ENCODE assay signal across 20 cellular contexts in the genomic region with DNA sequence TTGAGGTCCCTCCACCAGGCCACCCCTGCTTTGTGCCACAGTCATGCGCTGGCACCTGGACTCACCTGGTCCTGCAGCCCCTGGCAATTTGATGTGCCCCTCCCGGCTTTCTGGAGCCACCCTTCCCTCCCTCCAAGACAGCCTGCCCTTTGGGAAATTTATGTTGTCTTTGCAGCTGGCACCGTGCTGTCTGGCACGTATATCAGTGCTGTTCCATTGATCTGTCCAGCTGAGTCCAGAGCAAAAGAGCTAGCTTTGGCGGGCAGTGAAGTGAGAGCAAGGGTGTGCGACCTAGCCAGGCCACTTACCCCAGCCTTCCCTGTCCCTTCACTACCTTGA. TPM values are rescaled to one million over a fixed set of nuclear protein-coding genes. Genes with fewer than 3 reads are reported as not detected.
DNase-seq lines count a peak whose midpoint lies in the region; FAIRE-seq and TF ChIP-seq lines count a peak whose summit lies in the region.
"Had no signal": no experiment of that assay in that cellular context is flagged by ENCODE, and none has a peak within 500 bp of the region (broad histone marks: within the 10 kb centered on the region; RNA-seq: fewer than 3 reads in every experiment).

No MANE protein-coding gene starts in this region.

- peak overlapping the region; percentile 75 for H3K56ac ChIP-seq in mesendoderm (ENCODE audit: low read length)

- no peak overlapping the region for H3K4me2 ChIP-seq in mesendoderm (ENCODE audit: low read length)

- no peaks in the 10 kb centered on the region for H3K27me3 ChIP-seq in NT2/D1 (ENCODE audit: insufficient read depth, insufficient read length)
- H3K27me3 ChIP-seq in esophagus (ENCODE audit: control insufficient read depth in 1 of 2, insufficient read depth in 2 of 2, low read length in 2 of 2) = no peaks in the 10 kb centered on the region
- H3K27me3 ChIP-seq in mesendoderm (ENCODE audit: insufficient read depth, low read length, poor library complexity) = no peaks in the 10 kb centered on the region
- no peaks in the 10 kb centered on the region for H3K27me3 ChIP-seq in tibial nerve

- H3K9me3 ChIP-seq in NT2/D1 (ENCODE audit: insufficient read depth, low read length) (no peaks in the 10 kb centered on the region), esophagus (ENCODE audit: control insufficient read depth in 2 of 2, insufficient read depth in 1 of 2, low read depth in 1 of 2, low read length in 1 of 2) (peaks cover 0 to 2% of the 10 kb centered on the region in 2 donors), tibial nerve (no peaks in the 10 kb centered on the region)

- H4K8ac ChIP-seq in mesendoderm (ENCODE audit: low read depth, low read length) = no peak overlapping the region

- H3K4me3 ChIP-seq in NT2/D1 (ENCODE audit: insufficient read length, low read depth) = no peak overlapping the region
- H3K4me3 ChIP-seq in esophagus (ENCODE audit: low read depth in 1 of 2, low read length in 2 of 2) = no peak overlapping the region
- H3K4me3 ChIP-seq in mesendoderm (ENCODE audit: low read length) = no peak overlapping the region
- no peak overlapping the region for H3K4me3 ChIP-seq in tibial nerve

- H2AK5ac ChIP-seq in mesendoderm (ENCODE audit: low read length) = no peak overlapping the region

- TF ChIP-seq EP300 in tibial nerve (IDR thresholded peaks at IDR 0.05) = no peak

- no peak overlapping the region for H3K18ac ChIP-seq in mesendoderm (ENCODE audit: low read length)

- H3K79me1 ChIP-seq in mesendoderm (ENCODE audit: low read length) = no peaks in the 10 kb centered on the region

- H3K79me2 ChIP-seq in mesendoderm (ENCODE audit: control insufficient read depth, insufficient read depth, low read length) = no peaks in the 10 kb centered on the region

- no peak overlapping the region for H3K4ac ChIP-seq in mesendoderm (ENCODE audit: low read depth, low read length)

- H2BK120ac ChIP-seq in mesendoderm (ENCODE audit: low read depth, low read length) = no peak overlapping the region

- no peak overlapping the region for H2BK5ac ChIP-seq in mesendoderm (ENCODE audit: low read length)

- peaks cover 68% of the 10 kb centered on the region for H3K36me3 ChIP-seq in NT2/D1 (ENCODE audit: insufficient read depth, insufficient read length, low read length)
- H3K36me3 ChIP-seq in esophagus (ENCODE audit: control insufficient read depth in 2 of 2, insufficient read depth in 2 of 2, low read length in 1 of 2) = peaks cover 0 to 15% of the 10 kb centered on the region in 2 donors
- no peaks in the 10 kb centered on the region for H3K36me3 ChIP-seq in mesendoderm (ENCODE audit: control insufficient read depth, insufficient read depth, low read length)
- H3K36me3 ChIP-seq in tibial nerve = peaks cover 0 to 28% (median 0%) of the 10 kb centered on the region in 3 donors

- TF ChIP-seq CTCF in tibial nerve (IDR thresholded peaks at IDR 0.05) (no peak), GM13976 (IDR thresholded peaks at IDR 0.05; ENCODE audit: borderline replicate concordance, control extremely low read depth, extremely low read depth, insufficient read depth, missing control alignments) (no peak)

- H3K9ac ChIP-seq in NT2/D1 (ENCODE audit: insufficient read length, low read depth) (peak overlapping the region; percentile 0), mesendoderm (ENCODE audit: low read length) (no peak overlapping the region)

- TF ChIP-seq POLR2A in tibial nerve (IDR thresholded peaks at IDR 0.05) = no peak
- no peak for TF ChIP-seq POLR2A in GM12892 (IDR thresholded peaks at IDR 0.05; ENCODE audit: low read depth, low read length)

- no peak for FAIRE-seq in GM12892 (lab: Jason Lieb, UNC)
- FAIRE-seq: small intestine had no signal

- 50 to 61% methylated on average over 6 of the region's 6 CpGs for whole genome bisulfite sequencing in esophagus, 2 donors
- no CpG with 5 or more reads among the region's 6 CpGs for WGBS in mesendoderm (ENCODE audit: extremely low coverage, insufficient coverage, low lambda C conversion rate)
- WGBS in tibial nerve, 2 donors = 49 to 57% methylated on average over 6 of the region's 6 CpGs

- H4K5ac ChIP-seq in mesendoderm (ENCODE audit: low read length) = no peak overlapping the region

- DNase-seq in NT2/D1 (ENCODE audit: low read depth, low spot score) (no peak), mesendoderm (no peak), tibial nerve (ENCODE audit: low spot score in 2 of 2) (no peak), substantia nigra (lab: John Stamatoyannopoulos, UW) (no peak), NCI-H510A (lab: John Stamatoyannopoulos, UW) (no peak), GM13976 (ENCODE audit: low spot score) (no peak), GM12892 (ENCODE audit: insufficient read length) (no peak)
- DNase-seq: activated CD4-positive, alpha-beta T cell treated with anti-CD3 and anti-CD28 coated beads, Interleukin-2, amount 10 ng/mL, durations not matched to agents 7 days and 5 days; activated CD8-positive, alpha-beta memory T cell treated with anti-CD3 and anti-CD28 coated beads, Interleukin-2, amount 50 U/mL, for 4 hours; activated effector memory CD4-positive, alpha-beta T cell treated with Interleukin-2 at 50 U/mL for 16 hours; central memory CD4-positive, alpha-beta T cell; naive B cell; NCI-H2107; NCI-H524 treated with DMSO at 0.1 percent for 48 hours; Right ventricle myocardium superior; small intestine; stimulated activated CD4-positive, alpha-beta T cell treated with anti-CD3 and anti-CD28 coated beads, Interleukin-4, amount 100 ng/mL, for 1 hour had no signal

- H2BK15ac ChIP-seq in mesendoderm (replicated peaks; ENCODE audit: low read depth) = no peak overlapping the region

- in situ Hi-C loops in GM13976 (cut with MboI; ENCODE audit: low sequenced_read_pairs, unreplicated experiment) = no loop called here

- H3K27ac ChIP-seq in esophagus (ENCODE audit: low read depth in 2 of 2, low read length in 1 of 2) = peak overlapping the region; percentile 47 to 52
- H3K27ac ChIP-seq in mesendoderm (ENCODE audit: low read depth, low read length) = no peak overlapping the region
- H3K27ac ChIP-seq in tibial nerve = peak overlapping the region in 3 of 4 donors; percentile 72 to 85 (median 78)
- no peak overlapping the region for H3K27ac ChIP-seq in substantia nigra (ENCODE audit: low read depth, low read length, poor library complexity, severe bottlenecking)

- H3K4me1 ChIP-seq in NT2/D1 (ENCODE audit: insufficient read depth, insufficient read length) (peaks cover 35% of the 10 kb centered on the region), esophagus (ENCODE audit: control insufficient read depth in 2 of 2, insufficient read depth in 2 of 2, low read length in 1 of 2) (peaks cover 3 to 24% of the 10 kb centered on the region in 2 donors), mesendoderm (ENCODE audit: control insufficient read depth, low read depth, low read length) (peaks cover 7% of the 10 kb centered on the region), tibial nerve (peaks cover 0 to 60% (median 18%) of the 10 kb centered on the region in 4 donors)

- no peak overlapping the region for H3K23ac ChIP-seq in mesendoderm (ENCODE audit: low read length)

RNA-seq across cellular contexts. Expression of gene RARRES2, which starts 5.7 kb away (rescaled TPM):
- polyA plus RNA-seq in esophagus = 10 to 100 TPM; 22.6 to 39.3 TPM
- polyA plus RNA-seq in mesendoderm (2013, experiment 1 of 2) = 54.9 TPM
- 57.8 TPM for polyA plus RNA-seq in mesendoderm (2013, experiment 2 of 2)
- 100 to 1,000 TPM; 172 to 382 (median 375) TPM for total RNA-seq in tibial nerve
- 0.98 TPM for polyA plus RNA-seq in GM12892 (2012; ENCODE audit: missing spikeins)
- total RNA-seq: activated CD4-positive, alpha-beta T cell treated with anti-CD3 and anti-CD28 coated beads, Interleukin-2, amount 10 ng/mL, durations not matched to agents 7 days and 5 days; HT1080; osteocyte had no signal

RNA-seq across cellular contexts. Expression of gene ACTR3C, which starts 12.4 kb away (rescaled TPM):
- 1 to 10 TPM; 8.0 to 8.5 TPM for polyA plus RNA-seq in esophagus
- not detected for polyA plus RNA-seq in mesendoderm (2013, experiment 1 of 2)
- polyA plus RNA-seq in mesendoderm (2013, experiment 2 of 2) = 0.06 TPM
- total RNA-seq in tibial nerve = 1 to 10 TPM in 1 of 4 donors, under 1 TPM in 3; 0.44 to 2.3 (median 0.94) TPM
- 2.8 TPM for polyA plus RNA-seq in GM12892 (2012; ENCODE audit: missing spikeins)
- total RNA-seq: HT1080, osteocyte had no signal

RNA-seq across cellular contexts. Expression of gene LRRC61, which starts 12.6 kb away (rescaled TPM):
- polyA plus RNA-seq in esophagus = 1 to 10 TPM; 5.2 to 8.3 TPM
- 0.42 TPM for polyA plus RNA-seq in mesendoderm (2013, experiment 1 of 2)
- 0.27 TPM for polyA plus RNA-seq in mesendoderm (2013, experiment 2 of 2)
- 10 to 100 TPM in 1 of 4 donors, 1 to 10 TPM in 3; 7.9 to 19.3 (median 9.6) TPM for total RNA-seq in tibial nerve
- polyA plus RNA-seq in GM12892 (2012; ENCODE audit: missing spikeins) = 6.6 TPM
- total RNA-seq: HT1080, osteocyte had no signal

RNA-seq across cellular contexts. Expression of gene REPIN1, which starts 32.9 kb away (rescaled TPM):
- 10 to 100 TPM; 22.7 to 32.6 TPM for polyA plus RNA-seq in esophagus
- polyA plus RNA-seq in mesendoderm (2013, experiment 1 of 2) = 47.8 TPM
- 51.6 TPM for polyA plus RNA-seq in mesendoderm (2013, experiment 2 of 2)
- 10 to 100 TPM; 65.8 to 70.2 (median 68.3) TPM for total RNA-seq in tibial nerve
- polyA plus RNA-seq in GM12892 (2012; ENCODE audit: missing spikeins) = 46.6 TPM

RNA-seq across cellular contexts. Expression of gene ZNF775, which starts 43.4 kb away (rescaled TPM):
- polyA plus RNA-seq in esophagus = 1 to 10 TPM in 1 of 2 donors, under 1 TPM in 1; 0.81 to 1.6 TPM
- 4.2 TPM for polyA plus RNA-seq in mesendoderm (2013, experiment 1 of 2)
- polyA plus RNA-seq in mesendoderm (2013, experiment 2 of 2) = 4.2 TPM
- total RNA-seq in tibial nerve = 10 to 100 TPM in 2 of 4 donors, 1 to 10 TPM in 2; 5.9 to 14.3 (median 11.6) TPM
- 4.2 TPM for polyA plus RNA-seq in GM12892 (2012; ENCODE audit: missing spikeins)

Comparison
In these comparisons a context has a peak if more than half of its experiments do, and no peak if none do; other contexts are left out.
1. H3K27ac ChIP-seq: peak in esophagus (2 of 2) and tibial nerve (3 of 4); none in mesendoderm (single experiment) and substantia nigra (single experiment).